9 cellular contexts compared by ENCODE assay signal in the genomic region with DNA sequence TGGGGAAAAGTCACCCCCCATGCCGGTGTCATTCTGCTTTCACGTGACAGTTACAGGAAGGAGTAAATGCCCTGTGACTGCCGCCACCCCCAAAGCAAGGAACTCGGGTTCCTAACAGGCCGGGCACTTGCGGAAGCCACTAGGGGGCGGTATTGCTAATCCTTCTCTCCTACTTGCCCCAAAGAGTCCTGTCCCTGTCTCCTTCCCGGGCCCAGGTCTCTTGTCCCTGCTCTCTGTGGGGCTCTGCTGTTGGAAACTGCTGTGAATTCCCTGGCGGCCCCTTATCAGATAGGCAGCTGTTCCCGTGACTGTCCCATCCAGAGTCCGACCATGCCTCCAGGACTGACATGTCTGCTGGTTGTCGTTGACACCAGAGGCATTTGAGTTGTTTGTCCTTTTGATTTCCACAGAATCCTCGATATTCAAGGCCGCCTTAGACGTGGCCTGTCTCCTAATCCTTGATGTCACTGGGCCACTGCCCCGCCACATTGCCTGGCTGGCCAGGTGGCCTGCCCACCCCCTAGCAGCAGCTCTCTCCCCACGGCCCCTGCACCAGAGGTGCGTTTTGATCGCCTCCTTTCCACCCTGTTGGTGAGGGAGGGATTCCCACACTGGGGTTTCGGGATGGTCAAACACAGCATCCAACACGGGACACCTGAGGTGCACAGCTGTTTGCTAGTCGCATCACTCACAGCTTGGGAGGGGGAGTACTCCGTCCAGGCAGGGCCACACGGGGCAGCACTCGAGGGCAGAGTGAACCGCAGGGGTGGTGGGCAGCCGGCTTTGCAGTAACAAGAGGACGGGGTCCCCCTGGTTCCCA. TPM values are rescaled to one million over a fixed set of nuclear protein-coding genes. Genes with fewer than 3 reads are reported as not detected.
DNase-seq lines count a peak whose midpoint lies in the region; ATAC-seq, FAIRE-seq and TF ChIP-seq lines count a peak whose summit lies in the region.
"Had no signal": no experiment of that assay in that cellular context is flagged by ENCODE, and none has a peak within 500 bp of the region (broad histone marks: within the 10 kb centered on the region; RNA-seq: fewer than 3 reads in every experiment).

No MANE protein-coding gene starts in this region.

- intact Hi-C loops in activated CD8-positive, alpha-beta T cell treated with anti-CD3 and anti-CD28 coated beads for 36 hours (cut with micrococcal nuclease) = no loop called here
- intact Hi-C loops in head of caudate nucleus (cut with DNase I) = no loop called here
- intact Hi-C loops in sciatic nerve (cut with DNase I) = no loop called here

- H3K36me3 Mint-ChIP-seq in activated CD8-positive, alpha-beta T cell treated with anti-CD3 and anti-CD28 coated beads for 36 hours (ENCODE audit: low read depth) = peaks cover 3% of the 10 kb centered on the region

- no peak for TF ChIP-seq EP300 in A549 (IDR thresholded peaks at IDR 0.05)

- 55% methylated on average over 17 of the region's 28 CpGs for WGBS in A549 (ENCODE audit: missing lambda C conversion rate)

- H3K9me3 Mint-ChIP-seq in activated CD8-positive, alpha-beta T cell treated with anti-CD3 and anti-CD28 coated beads for 36 hours = no peaks in the 10 kb centered on the region

- peak overlapping the region; percentile 32; the same call in 2 of the 3 replicates for H3K4me2 ChIP-seq in A549

- peak; percentile 62 for TF ChIP-seq CTCF in A549 (IDR thresholded peaks at IDR 0.05)
- TF ChIP-seq CTCF in activated CD8-positive, alpha-beta T cell treated with anti-CD3 and anti-CD28 coated beads for 36 hours (IDR thresholded peaks at IDR 0.05) = peak; percentile 51

- DNase-seq in A549 (ENCODE audit: low read depth in 1 of 2, low spot score in 1 of 2) (peak; percentile 54 to 71), ELR (ENCODE audit: low read depth) (peak; percentile 73), NCI-H1048 (lab: John Stamatoyannopoulos, UW) (peak; percentile 32), head of caudate nucleus (peak in 28 of 42 donors; percentile 8 to 64 (median 37)), sciatic nerve (ENCODE audit: low spot score) (peak; percentile 57), putamen (ENCODE audit: low spot score) (no peak)
- peak; percentile 59 for DNase-seq in activated CD8-positive, alpha-beta T cell treated with anti-CD3 and anti-CD28 coated beads for 36 hours

- H3K27me3 Mint-ChIP-seq in activated CD8-positive, alpha-beta T cell treated with anti-CD3 and anti-CD28 coated beads for 36 hours = no peaks in the 10 kb centered on the region

- POLR2A ChIA-PET in A549 (lab: Yijun Ruan, JAX) = no interaction called here
- POLR2A ChIA-PET in activated CD8-positive, alpha-beta T cell treated with anti-CD3 and anti-CD28 coated beads for 36 hours (lab: Charles Lee) = no interaction called here

- FAIRE-seq in A549 (lab: Jason Lieb, UNC) = no peak
- FAIRE-seq: frontal cortex had no signal

- peak; percentile 57 to 62 for TF ChIP-seq RAD21 in A549 (conservative IDR thresholded peaks at IDR 0.05 in 1 of 2, IDR thresholded peaks at IDR 0.05 in 1 of 2)

- ATAC-seq in A549 (peak; percentile 73 to 74), sciatic nerve (peak; percentile 13), HG02642 (IDR thresholded peaks at IDR 0.05; ENCODE audit: poor library complexity, unreplicated experiment) (no peak)
- no peak for ATAC-seq in activated CD8-positive, alpha-beta T cell treated with anti-CD3 and anti-CD28 coated beads for 36 hours

- no peak overlapping the region for H3K27ac Mint-ChIP-seq in activated CD8-positive, alpha-beta T cell treated with anti-CD3 and anti-CD28 coated beads for 36 hours

- H3K4me1 Mint-ChIP-seq in activated CD8-positive, alpha-beta T cell treated with anti-CD3 and anti-CD28 coated beads for 36 hours (ENCODE audit: low read depth) = no peaks in the 10 kb centered on the region

- peak overlapping the region; percentile 56 to 67; a peak in 5 of 6 replicates for H3K27ac ChIP-seq in A549

- no peak overlapping the region for H3K4me3 ChIP-seq in A549

- CTCF ChIA-PET in A549 (lab: Yijun Ruan, JAX) = interaction anchor here (0.6 to 2.6 kb wide), 32 partner anchors 9 to 589 kb away, joined by 3 to 18 read pairs (median 4); no protein-coding TSS in a partner anchor
- CTCF ChIA-PET in activated CD8-positive, alpha-beta T cell treated with anti-CD3 and anti-CD28 coated beads for 36 hours (lab: Charles Lee) = interaction anchor here (0.8 to 1.3 kb wide), 4 partner anchors 11 to 163 kb away, joined by 3 read pairs; no protein-coding TSS in a partner anchor

- no peak for TF ChIP-seq POLR2A in A549 (IDR thresholded peaks at IDR 0.05; ENCODE audit: low read length)

- no peak overlapping the region for H3K4me3 Mint-ChIP-seq in activated CD8-positive, alpha-beta T cell treated with anti-CD3 and anti-CD28 coated beads for 36 hours

- H3K9me3 ChIP-seq in A549 = no peaks in the 10 kb centered on the region

- peaks cover 13% of the 10 kb centered on the region for H3K4me1 ChIP-seq in A549

TF ChIP-seq in A549, 52 proteins besides CTCF, POLR2A, EP300 and RAD21:
- TF ChIP-seq, protein P1, sequence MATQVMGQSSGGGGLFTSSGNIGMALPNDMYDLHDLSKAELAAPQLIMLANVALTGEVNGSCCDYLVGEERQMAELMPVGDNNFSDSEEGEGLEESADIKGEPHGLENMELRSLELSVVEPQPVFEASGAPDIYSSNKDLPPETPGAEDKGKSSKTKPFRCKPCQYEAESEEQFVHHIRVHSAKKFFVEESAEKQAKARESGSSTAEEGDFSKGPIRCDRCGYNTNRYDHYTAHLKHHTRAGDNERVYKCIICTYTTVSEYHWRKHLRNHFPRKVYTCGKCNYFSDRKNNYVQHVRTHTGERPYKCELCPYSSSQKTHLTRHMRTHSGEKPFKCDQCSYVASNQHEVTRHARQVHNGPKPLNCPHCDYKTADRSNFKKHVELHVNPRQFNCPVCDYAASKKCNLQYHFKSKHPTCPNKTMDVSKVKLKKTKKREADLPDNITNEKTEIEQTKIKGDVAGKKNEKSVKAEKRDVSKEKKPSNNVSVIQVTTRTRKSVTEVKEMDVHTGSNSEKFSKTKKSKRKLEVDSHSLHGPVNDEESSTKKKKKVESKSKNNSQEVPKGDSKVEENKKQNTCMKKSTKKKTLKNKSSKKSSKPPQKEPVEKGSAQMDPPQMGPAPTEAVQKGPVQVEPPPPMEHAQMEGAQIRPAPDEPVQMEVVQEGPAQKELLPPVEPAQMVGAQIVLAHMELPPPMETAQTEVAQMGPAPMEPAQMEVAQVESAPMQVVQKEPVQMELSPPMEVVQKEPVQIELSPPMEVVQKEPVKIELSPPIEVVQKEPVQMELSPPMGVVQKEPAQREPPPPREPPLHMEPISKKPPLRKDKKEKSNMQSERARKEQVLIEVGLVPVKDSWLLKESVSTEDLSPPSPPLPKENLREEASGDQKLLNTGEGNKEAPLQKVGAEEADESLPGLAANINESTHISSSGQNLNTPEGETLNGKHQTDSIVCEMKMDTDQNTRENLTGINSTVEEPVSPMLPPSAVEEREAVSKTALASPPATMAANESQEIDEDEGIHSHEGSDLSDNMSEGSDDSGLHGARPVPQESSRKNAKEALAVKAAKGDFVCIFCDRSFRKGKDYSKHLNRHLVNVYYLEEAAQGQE (IDR thresholded peaks at IDR 0.05) = no peak
- TF ChIP-seq SMC3 (IDR thresholded peaks at IDR 0.05) = peak; percentile 55
- TF ChIP-seq ESRRA (IDR thresholded peaks at IDR 0.05; ENCODE audit: borderline replicate concordance, low read length) = no peak
- TF ChIP-seq, protein P2, sequence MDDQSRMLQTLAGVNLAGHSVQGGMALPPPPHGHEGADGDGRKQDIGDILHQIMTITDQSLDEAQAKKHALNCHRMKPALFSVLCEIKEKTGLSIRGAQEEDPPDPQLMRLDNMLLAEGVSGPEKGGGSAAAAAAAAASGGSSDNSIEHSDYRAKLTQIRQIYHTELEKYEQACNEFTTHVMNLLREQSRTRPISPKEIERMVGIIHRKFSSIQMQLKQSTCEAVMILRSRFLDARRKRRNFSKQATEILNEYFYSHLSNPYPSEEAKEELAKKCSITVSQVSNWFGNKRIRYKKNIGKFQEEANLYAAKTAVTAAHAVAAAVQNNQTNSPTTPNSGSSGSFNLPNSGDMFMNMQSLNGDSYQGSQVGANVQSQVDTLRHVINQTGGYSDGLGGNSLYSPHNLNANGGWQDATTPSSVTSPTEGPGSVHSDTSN (IDR thresholded peaks at IDR 0.05) = no peak
- TF ChIP-seq NR3C1 (IDR thresholded peaks at IDR 0.05) = no peak
- TF ChIP-seq, protein P3, sequence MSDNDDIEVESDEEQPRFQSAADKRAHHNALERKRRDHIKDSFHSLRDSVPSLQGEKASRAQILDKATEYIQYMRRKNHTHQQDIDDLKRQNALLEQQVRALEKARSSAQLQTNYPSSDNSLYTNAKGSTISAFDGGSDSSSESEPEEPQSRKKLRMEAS (IDR thresholded peaks at IDR 0.05) = peak; percentile 24; the same call in 1 of the 2 replicates
- TF ChIP-seq CHD4 (IDR thresholded peaks at IDR 0.05; ENCODE audit: borderline replicate concordance) = no peak
- TF ChIP-seq TP53 (CRISPR knock-in tag; IDR thresholded peaks at IDR 0.05) = no peak

RNA-seq across cellular contexts. Expression of a gene that starts 37.3 kb away (rescaled TPM):
- polyA plus RNA-seq in A549 (2011; rRNA removed) (12.6 and 16.9 TPM in 2 replicates), A549 (2017; fragmentation: RNase III; extraction: RNeasy Plus Mini Kit Qiagen cat#74134 plus additional on column Dnase treatment) (12.9 to 13.3 TPM (median 13.3 TPM) in 3 replicates)
- 11.7 and 13.4 TPM in 2 replicates for polyA plus RNA-seq in A549 (2012; cell fraction: cytosol; rRNA removed)
- polyA plus RNA-seq in A549 (2012; cell fraction: nucleus; rRNA removed) = 8.3 and 12.9 TPM in 2 replicates
- polyA minus RNA-seq in A549 (2011; rRNA and poly(A)+ RNA removed) = 8.6 TPM in 2 replicates
- total RNA-seq in activated CD8-positive, alpha-beta T cell treated with anti-CD3 and anti-CD28 coated beads for 36 hours = 10 to 100 TPM; 30.9 to 34.7 TPM
- 2.5 TPM for total RNA-seq in sciatic nerve

RNA-seq across cellular contexts. Expression of a gene that starts 57.4 kb away (rescaled TPM):
- polyA plus RNA-seq in A549 (2011; rRNA removed) = not detected in 2 replicates
- polyA plus RNA-seq in A549 (2012; cell fraction: cytosol; rRNA removed) = 0.04 and 0.13 TPM in 2 replicates
- 0.17 and 0.29 TPM in 2 replicates for polyA plus RNA-seq in A549 (2012; cell fraction: nucleus; rRNA removed)
- polyA plus RNA-seq in A549 (2017; fragmentation: RNase III; extraction: RNeasy Plus Mini Kit Qiagen cat#74134 plus additional on column Dnase treatment) = 0.05 TPM in 1 of 3 replicates, not detected in the others
- polyA minus RNA-seq in A549 (2011; rRNA and poly(A)+ RNA removed) = 0.19 TPM in 1 of 2 replicates, not detected in the other
- total RNA-seq in activated CD8-positive, alpha-beta T cell treated with anti-CD3 and anti-CD28 coated beads for 36 hours = not detected
- total RNA-seq in sciatic nerve = 1.2 TPM
- total RNA-seq: frontal cortex had no signal

Comparison
In these comparisons a context has a peak if more than half of its experiments do, and no peak if none do; other contexts are left out.
1. ATAC-seq: peak in A549 (2 of 2) and sciatic nerve (single experiment); none in activated CD8-positive, alpha-beta T cell treated with anti-CD3 and anti-CD28 coated beads for 36 hours (single experiment) and HG02642 (single experiment).